Comparison of ENCODE assay signal across 8 cellular contexts in the genomic region with DNA sequence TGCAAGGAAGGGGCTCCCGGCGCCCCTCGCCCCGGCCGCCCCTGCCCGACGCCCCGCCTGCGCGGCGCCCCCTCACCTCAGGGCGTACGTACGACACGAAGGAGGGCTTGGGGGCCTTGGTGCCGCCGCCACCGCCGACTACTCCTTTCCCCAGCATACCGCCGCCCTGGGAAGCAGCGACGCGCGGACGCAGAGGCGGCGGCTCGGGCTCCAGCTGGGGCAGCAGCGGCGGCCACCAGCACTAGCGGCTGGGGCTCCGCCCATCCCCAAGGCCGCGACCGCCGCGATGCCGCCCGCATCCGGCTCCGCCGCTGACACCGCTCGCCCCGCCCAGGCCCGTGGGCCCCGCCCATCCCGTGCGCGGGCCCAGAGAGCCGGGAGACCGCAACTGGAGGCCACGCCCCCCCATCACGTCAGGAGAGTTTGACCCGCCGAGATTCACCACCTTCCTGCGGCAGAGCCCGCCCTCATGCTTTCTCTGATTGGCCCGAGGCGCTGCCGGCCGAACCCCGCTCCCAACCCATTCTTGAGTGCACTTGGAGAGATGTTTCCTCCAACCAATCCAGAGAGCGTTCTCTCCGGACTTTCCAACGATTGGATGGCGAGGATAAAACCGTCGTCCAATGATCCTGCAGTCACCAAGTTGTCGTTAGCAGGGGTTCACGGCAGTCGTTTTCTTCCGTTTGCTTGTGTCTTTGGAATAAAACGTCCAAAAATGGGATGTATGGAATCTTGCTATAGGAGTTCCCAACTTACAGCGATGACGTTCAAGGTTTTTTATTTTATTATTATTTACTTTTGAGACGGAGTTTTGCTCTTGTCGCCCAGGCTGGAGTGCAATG. TPM values are rescaled to one million over a fixed set of nuclear protein-coding genes. Genes with fewer than 3 reads are reported as not detected.
A peak's percentile ranks its signal among the peaks of the same experiment; 100 is the strongest.
DNase-seq lines count a peak whose midpoint lies in the region; ATAC-seq and TF ChIP-seq lines count a peak whose summit lies in the region.

A gene with protein sequence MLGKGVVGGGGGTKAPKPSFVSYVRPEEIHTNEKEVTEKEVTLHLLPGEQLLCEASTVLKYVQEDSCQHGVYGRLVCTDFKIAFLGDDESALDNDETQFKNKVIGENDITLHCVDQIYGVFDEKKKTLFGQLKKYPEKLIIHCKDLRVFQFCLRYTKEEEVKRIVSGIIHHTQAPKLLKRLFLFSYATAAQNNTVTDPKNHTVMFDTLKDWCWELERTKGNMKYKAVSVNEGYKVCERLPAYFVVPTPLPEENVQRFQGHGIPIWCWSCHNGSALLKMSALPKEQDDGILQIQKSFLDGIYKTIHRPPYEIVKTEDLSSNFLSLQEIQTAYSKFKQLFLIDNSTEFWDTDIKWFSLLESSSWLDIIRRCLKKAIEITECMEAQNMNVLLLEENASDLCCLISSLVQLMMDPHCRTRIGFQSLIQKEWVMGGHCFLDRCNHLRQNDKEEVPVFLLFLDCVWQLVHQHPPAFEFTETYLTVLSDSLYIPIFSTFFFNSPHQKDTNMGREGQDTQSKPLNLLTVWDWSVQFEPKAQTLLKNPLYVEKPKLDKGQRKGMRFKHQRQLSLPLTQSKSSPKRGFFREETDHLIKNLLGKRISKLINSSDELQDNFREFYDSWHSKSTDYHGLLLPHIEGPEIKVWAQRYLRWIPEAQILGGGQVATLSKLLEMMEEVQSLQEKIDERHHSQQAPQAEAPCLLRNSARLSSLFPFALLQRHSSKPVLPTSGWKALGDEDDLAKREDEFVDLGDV (minus strand): TSS at position 258 of the 842 bp plus-strand sequence. CDS start 101 bp downstream, at position 157.

- no peaks in the 10 kb centered on the region for H3K9me3 Mint-ChIP-seq in activated T-cell treated with anti-CD3 and anti-CD28 coated beads, Interleukin-2, amount 50 U/mL, for 4 hours

- peaks cover 2% of the 10 kb centered on the region for H3K36me3 Mint-ChIP-seq in activated T-cell treated with anti-CD3 and anti-CD28 coated beads, Interleukin-2, amount 50 U/mL, for 4 hours (ENCODE audit: insufficient read depth)

- ATAC-seq in GM21723 (IDR thresholded peaks at IDR 0.05; ENCODE audit: unreplicated experiment): peak; percentile 95
- peak; percentile 97 for ATAC-seq in Panc1
- peak; percentile 95 to 96 for ATAC-seq in activated T-cell treated with anti-CD3 and anti-CD28 coated beads, Interleukin-2, amount 50 U/mL, for 4 hours

- H3K27me3 Mint-ChIP-seq in activated T-cell treated with anti-CD3 and anti-CD28 coated beads, Interleukin-2, amount 50 U/mL, for 4 hours (ENCODE audit: low read depth): no peaks in the 10 kb centered on the region

- DNase-seq in DMS53 (lab: John Stamatoyannopoulos, UW) (peak; percentile 98), KG1 (lab: John Stamatoyannopoulos, UW) (peak; percentile 98), Panc1 (ENCODE audit: low read depth, low spot score) (peak; percentile 100), erythroblast (lab: John Stamatoyannopoulos, UW) (peak; percentile 99 to 100)
- peak; percentile 100 for DNase-seq in activated T-cell treated with anti-CD3 and anti-CD28 coated beads, Interleukin-2, amount 50 U/mL, for 4 hours
- peak; percentile 100 for DNase-seq in stimulated activated CD8-positive, alpha-beta memory T cell treated with anti-CD3 and anti-CD28 coated beads, Interleukin-4, amount 100 ng/mL, for 48 hours

- intact Hi-C loops in Panc1 (cut with micrococcal nuclease; ENCODE audit: unreplicated experiment): no loop called here

- POLR2A ChIA-PET in Panc1 (lab: Charles Lee): no interaction called here

- H3K4me1 Mint-ChIP-seq in activated T-cell treated with anti-CD3 and anti-CD28 coated beads, Interleukin-2, amount 50 U/mL, for 4 hours (ENCODE audit: low read depth): peaks cover 31% of the 10 kb centered on the region

- CTCF ChIA-PET in Panc1 (lab: Charles Lee): interaction anchor here (0.6 kb wide), 1 partner anchor 29 kb away, joined by 6 read pairs; no protein-coding TSS in a partner anchor

- H3K36me3 ChIP-seq in Panc1 (ENCODE audit: control insufficient read depth, insufficient read depth, low read length) (no peaks in the 10 kb centered on the region), mucosa of rectum (ENCODE audit: control insufficient read depth in 2 of 2, insufficient read depth in 2 of 2, low read length in 2 of 2) (no peaks in the 10 kb centered on the region)

- peak; percentile 81 for TF ChIP-seq POLR2A in erythroblast (IDR thresholded peaks at IDR 0.05; ENCODE audit: low read length)

- peak within 1 kb of the TSS; percentile 85 to 96 for H3K9ac ChIP-seq in mucosa of rectum (ENCODE audit: low read depth in 1 of 2, low read length in 2 of 2)

- no peak for TF ChIP-seq CTCF in Panc1 (IDR thresholded peaks at IDR 0.05)

- H3K27ac ChIP-seq in Panc1 (ENCODE audit: low read length) (peak within 1 kb of the TSS; percentile 93), mucosa of rectum (ENCODE audit: low read depth in 2 of 2, low read length in 2 of 2) (peak within 1 kb of the TSS; percentile 97)

- BruUV-seq in Panc1 (replicated peaks; lab: Mats Ljungman, UMichigan): no TSS peak

- H3K4me1 ChIP-seq in Panc1 (ENCODE audit: control insufficient read depth, insufficient read depth, low read length) (0 out of 2 replicates have a peak, but pooled peaks cover 3% of the 10 kb centered on the region), mucosa of rectum (ENCODE audit: control insufficient read depth in 2 of 2, insufficient read depth in 2 of 2, low read length in 2 of 2) (peaks cover 9 to 12% of the 10 kb centered on the region in 2 donors)

- in situ Hi-C loops in Panc1 (cut with HindIII; ENCODE audit: low pct_unique_long_range_greater_than_20kb, low sequenced_read_pairs): no loop called here

- H3K4me3 Mint-ChIP-seq in activated T-cell treated with anti-CD3 and anti-CD28 coated beads, Interleukin-2, amount 50 U/mL, for 4 hours: peak within 1 kb of the TSS; percentile 93

- H3K4me3 ChIP-seq in Panc1 (ENCODE audit: low read depth in 2 of 2, low read length in 2 of 2) (peak within 1 kb of the TSS; percentile 71 to 80), mucosa of rectum (ENCODE audit: low read length in 2 of 2) (peak within 1 kb of the TSS; percentile 84 to 92)

- no peaks in the 10 kb centered on the region for H3K27me3 ChIP-seq in Panc1 (ENCODE audit: control insufficient read depth, insufficient read depth, low read length)
- no peaks in the 10 kb centered on the region for H3K27me3 ChIP-seq in mucosa of rectum (ENCODE audit: control insufficient read depth in 2 of 2, insufficient read depth in 2 of 2, low read length in 2 of 2)

- H3K9me3 ChIP-seq in Panc1 (ENCODE audit: control insufficient read depth, insufficient read depth, low read depth, low read length): no peaks in the 10 kb centered on the region
- no peaks in the 10 kb centered on the region for H3K9me3 ChIP-seq in mucosa of rectum (ENCODE audit: control insufficient read depth in 2 of 2, low read length in 2 of 2)

RNA-seq across cellular contexts. Expression of the gene that starts here (rescaled TPM):
- 42.4 TPM for total RNA-seq in Panc1 (2021; ENCODE audit: unreplicated experiment)
- polyA plus RNA-seq in Panc1 (2012; ENCODE audit: insufficient read length): 20.9 TPM
- total RNA-seq in activated T-cell treated with anti-CD3 and anti-CD28 coated beads, Interleukin-2, amount 50 U/mL, for 4 hours: 10 to 100 TPM; 19.9 to 23.9 (median 22.8) TPM

Comparison
In these comparisons a context has a peak if more than half of its experiments do, and no peak if none do; other contexts are left out.
1. Peak in every context shown above with its lines: DNase-seq, ATAC-seq, H3K4me3 ChIP-seq and H3K27ac ChIP-seq.